Comparison of ENCODE assay signal across 1 cellular context in genomic region chr14:23260849-23261248, GRCh38.
TF ChIP-seq lines count a peak whose summit lies in the region.

No MANE protein-coding gene starts in this region.

TF ChIP-seq in K562, 482 proteins besides CTCF, POLR2A, EP300 and RAD21:
- TF ChIP-seq ZNF561 (CRISPR knock-in tag; conservative IDR thresholded peaks at IDR 0.05) (0 out of 2 replicates have a peak, but pooled peaks have one; percentile 24), ZNF280A (IDR thresholded peaks at IDR 0.05; ENCODE audit: low read depth, partially characterized antibody) (peak; percentile 75), CBX3 (IDR thresholded peaks at IDR 0.05; ENCODE audit: borderline replicate concordance in 1 of 2, low read length in 2 of 2) (peak in 1 of 2 experiments; percentile 43; a peak in 1 of 3 replicates)
